Comparison of ENCODE assay signal across 1 cellular context in the genomic region with DNA sequence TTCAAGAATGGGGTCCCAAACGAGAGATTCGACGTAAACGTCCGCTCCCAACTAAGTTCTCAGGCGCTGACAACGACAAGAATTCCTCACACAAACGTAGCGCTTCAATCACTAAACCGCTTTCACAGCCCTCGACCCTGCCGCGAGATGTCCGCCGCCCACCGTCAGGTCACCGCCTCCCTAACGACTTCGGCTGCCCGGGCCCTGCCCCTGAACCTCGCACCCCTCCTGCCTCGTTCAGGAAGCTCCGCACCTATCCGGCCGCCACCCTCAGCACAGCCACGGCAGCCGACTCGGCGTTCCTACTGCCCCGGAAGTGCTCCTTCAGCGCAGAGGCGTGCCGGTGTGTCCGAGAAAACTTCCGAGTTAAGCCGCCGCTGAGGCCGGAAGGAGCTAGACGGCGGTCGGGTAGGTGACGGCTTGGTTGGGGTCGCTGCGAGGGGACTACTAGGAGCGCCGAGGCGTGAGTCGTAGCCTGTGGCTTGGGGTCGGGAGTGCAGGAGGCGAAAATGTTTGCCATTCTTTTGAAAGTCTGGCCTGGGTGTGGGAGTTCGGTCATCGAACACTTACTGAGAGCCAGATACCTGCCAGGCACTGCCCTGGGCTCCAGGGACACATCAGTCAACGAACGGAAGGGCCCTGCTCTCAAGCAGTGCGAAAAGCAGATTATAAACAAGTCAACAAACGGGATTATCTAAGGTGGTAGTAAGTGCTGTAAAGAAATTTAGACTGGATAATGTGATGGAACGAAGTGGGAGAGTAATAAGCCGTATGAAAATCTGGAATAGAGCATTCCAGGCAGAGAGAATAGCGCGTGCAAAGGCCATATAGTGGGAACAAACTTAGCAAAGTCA.
TF ChIP-seq lines count a peak whose summit lies in the region.

A gene (minus strand): TSS at position 307 of the 854 bp plus-strand sequence. CDS start 3,957 bp downstream, outside the sequence.
A gene (plus strand): TSS at position 364 of the 854 bp plus-strand sequence. CDS start 10,756 bp downstream, outside the sequence.

TF ChIP-seq in SK-N-SH, 30 proteins besides CTCF, POLR2A, EP300 and RAD21 (continued from another document):
- TF ChIP-seq FOSL2 (IDR thresholded peaks at IDR 0.05; ENCODE audit: borderline replicate concordance, low read depth), result no peak
